Comparison of ENCODE assay signal across 8 cellular contexts in genomic region chr17:57999496-58000017, GRCh38. TPM values are rescaled to one million over a fixed set of nuclear protein-coding genes. Genes with fewer than 3 reads are reported as not detected.
DNase-seq lines count a peak whose midpoint lies in the region; ATAC-seq and TF ChIP-seq lines count a peak whose summit lies in the region.

No MANE protein-coding gene starts in this region.

- H3K9me2 ChIP-seq in SU-DHL-6 (replicated peaks; ENCODE audit: insufficient read depth, low read length), result no peaks in the 10 kb centered on the region

- H3K9me3 Mint-ChIP-seq in natural killer cell treated with Interleukin-12 subunit alpha and Interleukin-12 subunit beta and Interleukin-15 and Interleukin-18, amount 100 ng/mL, for 72 hours, result no peaks in the 10 kb centered on the region

- peaks cover 98% of the 10 kb centered on the region for H3F3A ChIP-seq in SU-DHL-6 (ENCODE audit: insufficient read depth)

- H3K9ac ChIP-seq in SU-DHL-6 (ENCODE audit: low read length), result no peak overlapping the region

- H3K27ac ChIP-seq in SU-DHL-6 (ENCODE audit: low read depth, low read length), result peak overlapping the region; percentile 9; the same call in 1 of the 2 replicates

- H3K27ac Mint-ChIP-seq in natural killer cell treated with Interleukin-12 subunit alpha and Interleukin-12 subunit beta and Interleukin-15 and Interleukin-18, amount 100 ng/mL, for 72 hours, result peak overlapping the region in 1 of 2 donors; percentile 51

- peak; percentile 49 for TF ChIP-seq POLR2A in erythroblast (IDR thresholded peaks at IDR 0.05; ENCODE audit: low read length)

- peaks cover 22% of the 10 kb centered on the region for H3K79me2 ChIP-seq in SU-DHL-6 (ENCODE audit: insufficient read depth, low read length)

- H3K27me3 ChIP-seq in BJ (ENCODE audit: control insufficient read depth, insufficient read depth, low read length), result no peaks in the 10 kb centered on the region
- H3K27me3 ChIP-seq in SU-DHL-6 (ENCODE audit: low read length), result no peaks in the 10 kb centered on the region

- H3K4me3 ChIP-seq in BJ (ENCODE audit: low read depth, low read length), result no peak overlapping the region
- H3K4me3 ChIP-seq in SU-DHL-6 (ENCODE audit: insufficient read depth, low read length, poor library complexity, severe bottlenecking), result no peak overlapping the region

- POLR2A ChIA-PET in BJ (lab: Charles Lee), result interaction anchor here (0.6 to 0.9 kb wide), 2 partner anchors 52 to 83 kb away, joined by 3 read pairs; no protein-coding TSS in a partner anchor

- peak; percentile 55 for ATAC-seq in GM18868 (IDR thresholded peaks at IDR 0.05; ENCODE audit: unreplicated experiment)
- peak; percentile 77 to 80 for ATAC-seq in natural killer cell treated with Interleukin-12 subunit alpha and Interleukin-12 subunit beta and Interleukin-15 and Interleukin-18, amount 100 ng/mL, for 72 hours
- ATAC-seq in HG02840 (IDR thresholded peaks at IDR 0.05; ENCODE audit: low FRiP score, unreplicated experiment), result no peak

- H3K36me3 Mint-ChIP-seq in natural killer cell treated with Interleukin-12 subunit alpha and Interleukin-12 subunit beta and Interleukin-15 and Interleukin-18, amount 100 ng/mL, for 72 hours, result peaks cover 29% of the 10 kb centered on the region

- peaks cover 65% of the 10 kb centered on the region for H4K20me1 ChIP-seq in SU-DHL-6 (ENCODE audit: low read depth, low read length)

- H3K36me3 ChIP-seq in BJ (ENCODE audit: control insufficient read depth, insufficient read depth, low read length) (peaks cover 6% of the 10 kb centered on the region; the same call in 1 of the 2 replicates), SU-DHL-6 (ENCODE audit: low read length) (peaks cover 72% of the 10 kb centered on the region)

- no peak overlapping the region for H2AFZ ChIP-seq in SU-DHL-6 (ENCODE audit: low read depth, low read length, severe bottlenecking)

- H3K4me1 Mint-ChIP-seq in natural killer cell treated with Interleukin-12 subunit alpha and Interleukin-12 subunit beta and Interleukin-15 and Interleukin-18, amount 100 ng/mL, for 72 hours (ENCODE audit: low read depth in 2 of 2), result peaks cover 27 to 39% of the 10 kb centered on the region in 2 donors

- DNase-seq in BJ (ENCODE audit: low read depth) (no peak), NCI-H1417 treated with DMSO at 0.1 percent for 48 hours (lab: John Stamatoyannopoulos, UW) (peak; percentile 50), erythroblast (lab: John Stamatoyannopoulos, UW) (peak; percentile 79 to 89), COLO668 (lab: John Stamatoyannopoulos, UW; ENCODE audit: unreplicated experiment) (no peak)
- no peak for DNase-seq in natural killer cell treated with Interleukin-12 subunit alpha and Interleukin-12 subunit beta and Interleukin-15 and Interleukin-18, amount 100 ng/mL, for 72 hours (ENCODE audit: low spot score)

- H3K27me3 Mint-ChIP-seq in natural killer cell treated with Interleukin-12 subunit alpha and Interleukin-12 subunit beta and Interleukin-15 and Interleukin-18, amount 100 ng/mL, for 72 hours, result no peaks in the 10 kb centered on the region

- no peak overlapping the region for H3K4me3 Mint-ChIP-seq in natural killer cell treated with Interleukin-12 subunit alpha and Interleukin-12 subunit beta and Interleukin-15 and Interleukin-18, amount 100 ng/mL, for 72 hours

- no peaks in the 10 kb centered on the region for H3K9me3 ChIP-seq in SU-DHL-6 (ENCODE audit: insufficient read depth, low read length)

- TF ChIP-seq CTCF in BJ (IDR thresholded peaks at IDR 0.05; ENCODE audit: insufficient read depth, low read depth, low read length) (peak; percentile 73), SU-DHL-6 (IDR thresholded peaks at IDR 0.05; ENCODE audit: insufficient read depth, low read length, poor library complexity, severe bottlenecking) (peak; percentile 95)

- peak overlapping the region; percentile 5 for H3K4me2 ChIP-seq in SU-DHL-6 (ENCODE audit: low read depth, low read length, poor library complexity, severe bottlenecking)

- CTCF ChIA-PET in BJ (lab: Yijun Ruan, JAX), result interaction anchor here (0.6 to 11.4 kb wide), 31 partner anchors 10 to 401 kb away, joined by 3 to 371 read pairs (median 4); partner anchors contain the start of genes CUEDC1 and MRPS23

RNA-seq across cellular contexts. Expression of gene SRSF1, which starts 7.5 kb away (rescaled TPM):
- polyA plus RNA-seq in BJ (2011; rRNA removed), result 222 and 236 TPM in 2 replicates
- 167 and 214 TPM in 2 replicates for polyA minus RNA-seq in BJ (2011; rRNA and poly(A)+ RNA removed)
- 100 to 1,000 TPM; 327 to 426 TPM for total RNA-seq in natural killer cell treated with Interleukin-12 subunit alpha and Interleukin-12 subunit beta and Interleukin-15 and Interleukin-18, amount 100 ng/mL, for 72 hours

RNA-seq across cellular contexts. Expression of gene VEZF1, which starts 11.5 kb away (rescaled TPM):
- 27.3 and 30.2 TPM in 2 replicates for polyA plus RNA-seq in BJ (2011; rRNA removed)
- polyA minus RNA-seq in BJ (2011; rRNA and poly(A)+ RNA removed), result 38.2 and 44.3 TPM in 2 replicates
- 10 to 100 TPM; 29.1 to 31.8 TPM for total RNA-seq in natural killer cell treated with Interleukin-12 subunit alpha and Interleukin-12 subunit beta and Interleukin-15 and Interleukin-18, amount 100 ng/mL, for 72 hours

RNA-seq across cellular contexts. Expression of gene CUEDC1, which starts 44.3 kb away (rescaled TPM):
- 27.3 and 48.5 TPM in 2 replicates for polyA plus RNA-seq in BJ (2011; rRNA removed)
- 16.1 and 22.1 TPM in 2 replicates for polyA minus RNA-seq in BJ (2011; rRNA and poly(A)+ RNA removed)
- total RNA-seq in natural killer cell treated with Interleukin-12 subunit alpha and Interleukin-12 subunit beta and Interleukin-15 and Interleukin-18, amount 100 ng/mL, for 72 hours, result under 1 TPM in 1 of 2 donors, not detected in 1; 0.19 TPM

Comparison
In these comparisons a context has a peak if more than half of its experiments do, and no peak if none do; other contexts are left out.
1. DNase-seq: peak in NCI-H1417 treated with DMSO at 0.1 percent for 48 hours (single experiment) and erythroblast (2 of 2); none in BJ (single experiment), natural killer cell treated with Interleukin-12 subunit alpha and Interleukin-12 subunit beta and Interleukin-15 and Interleukin-18, amount 100 ng/mL, for 72 hours (single experiment) and COLO668 (single experiment).